ENCODE assay signal across 23 cellular contexts in genomic region chrX:130416785-130417184, GRCh38. TPM values are rescaled to one million over a fixed set of nuclear protein-coding genes. Genes with fewer than 3 reads are reported as not detected.
A peak's percentile ranks its signal among the peaks of the same experiment; 100 is the strongest.
DNase-seq lines count a peak whose midpoint lies in the region; ATAC-seq, FAIRE-seq and TF ChIP-seq lines count a peak whose summit lies in the region.
"Had no signal": no experiment of that assay in that cellular context is flagged by ENCODE, and none has a peak within 500 bp of the region (broad histone marks: within the 10 kb centered on the region; RNA-seq: fewer than 3 reads in every experiment).

No MANE protein-coding gene starts in this region.

- H3K27me3 ChIP-seq in prostate gland (replicated peaks; ENCODE audit: insufficient read depth): no peaks in the 10 kb centered on the region
- H3K27me3 ChIP-seq: BE2C had no signal

- DNase-seq in GM12891 (ENCODE audit: insufficient read length, low spot score) (no peak), MV-4-11 (lab: John Stamatoyannopoulos, UW) (peak; percentile 61), DMS53 treated with DMSO at 0.1 percent for 48 hours (lab: John Stamatoyannopoulos, UW; ENCODE audit: unreplicated experiment) (no peak), prostate gland (ENCODE audit: low spot score) (no peak), AML-193 (lab: John Stamatoyannopoulos, UW) (no peak)
- peak; percentile 3 for DNase-seq in Jurkat, Clone E6-1 (ENCODE audit: low read depth, low spot score)
- DNase-seq in stimulated activated naive CD8-positive, alpha-beta T cell treated with anti-CD3 and anti-CD28 coated beads, Interleukin-15, amount 100 ng/mL, for 72 hours: no peak
- DNase-seq: BE2C; Calu3; CD4-positive, alpha-beta T cell; CD8-positive, alpha-beta memory T cell; DMS53; DND-41; GOT3; HCEC 1CT had no signal

- no peak overlapping the region for H3K4me3 ChIP-seq in Jurkat, Clone E6-1 (ENCODE audit: low read length)
- H3K4me3 ChIP-seq in iPS-18c (ENCODE audit: insufficient read depth, low read depth, low read length) (0 out of 2 replicates have a peak overlapping the region, but pooled peaks have one; percentile 0), prostate gland (no peak overlapping the region)
- H3K4me3 ChIP-seq: BLaER1 treated with 17β-estradiol and CSF1 and Interleukin-3, amounts not matched to agents 10 nM and 100 nM had no signal

- intact Hi-C loops in prostate gland (cut with DNase I): no loop called here

- no peak for TF ChIP-seq CTCF in prostate gland (IDR thresholded peaks at IDR 0.05)

- no peak overlapping the region for H3K27ac ChIP-seq in prostate gland
- H3K27ac ChIP-seq: 22Rv1; BLaER1 treated with 17β-estradiol and CSF1 and Interleukin-3, amounts not matched to agents 10 nM and 100 nM had no signal

- no peaks in the 10 kb centered on the region for H3K4me1 Mint-ChIP-seq in stimulated activated naive CD8-positive, alpha-beta T cell treated with anti-CD3 and anti-CD28 coated beads, Interleukin-15, amount 100 ng/mL, for 72 hours

- H3K36me3 ChIP-seq in prostate gland: no peaks in the 10 kb centered on the region
- H3K36me3 ChIP-seq: BE2C had no signal

- H3K4me1 ChIP-seq in prostate gland (replicated peaks): no peaks in the 10 kb centered on the region
- H3K4me1 ChIP-seq: BE2C; BLaER1 treated with 17β-estradiol and CSF1 and Interleukin-3, amounts not matched to agents 10 nM and 100 nM had no signal

- H3K27ac Mint-ChIP-seq in stimulated activated naive CD8-positive, alpha-beta T cell treated with anti-CD3 and anti-CD28 coated beads, Interleukin-15, amount 100 ng/mL, for 72 hours: peak overlapping the region in 1 of 2 donors; percentile 42
- H3K27ac Mint-ChIP-seq: CD4-positive, alpha-beta T cell; CD8-positive, alpha-beta memory T cell had no signal

- TF ChIP-seq POLR2A in GM12891 (IDR thresholded peaks at IDR 0.05; ENCODE audit: low read depth, low read length): no peak
- no peak for TF ChIP-seq POLR2A in prostate gland (IDR thresholded peaks at IDR 0.05)

- ATAC-seq in stimulated activated naive CD8-positive, alpha-beta T cell treated with anti-CD3 and anti-CD28 coated beads, Interleukin-15, amount 100 ng/mL, for 72 hours: no peak

- H3K4me3 Mint-ChIP-seq in stimulated activated naive CD8-positive, alpha-beta T cell treated with anti-CD3 and anti-CD28 coated beads, Interleukin-15, amount 100 ng/mL, for 72 hours: no peak overlapping the region
- H3K4me3 Mint-ChIP-seq: CD14-positive monocyte; CD4-positive, alpha-beta T cell; CD8-positive, alpha-beta memory T cell had no signal

- FAIRE-seq in GM12891 (lab: Jason Lieb, UNC): peak; percentile 52
- FAIRE-seq: A204.1, G401.6, H54 had no signal

- no peaks in the 10 kb centered on the region for H3K27me3 Mint-ChIP-seq in stimulated activated naive CD8-positive, alpha-beta T cell treated with anti-CD3 and anti-CD28 coated beads, Interleukin-15, amount 100 ng/mL, for 72 hours
- H3K27me3 Mint-ChIP-seq: CD4-positive, alpha-beta T cell had no signal

- no peaks in the 10 kb centered on the region for H3K9me3 Mint-ChIP-seq in stimulated activated naive CD8-positive, alpha-beta T cell treated with anti-CD3 and anti-CD28 coated beads, Interleukin-15, amount 100 ng/mL, for 72 hours
- H3K9me3 Mint-ChIP-seq: CD14-positive monocyte; CD4-positive, alpha-beta T cell; CD8-positive, alpha-beta memory T cell had no signal

- H3K9me3 ChIP-seq in iPS-18c (ENCODE audit: control insufficient read depth, insufficient read depth, low read length) (peaks cover 5% of the 10 kb centered on the region), prostate gland (no peaks in the 10 kb centered on the region)
- H3K9me3 ChIP-seq: BE2C; BLaER1 treated with 17β-estradiol and CSF1 and Interleukin-3, amounts not matched to agents 10 nM and 100 nM had no signal

- WGBS in prostate gland: 90% methylated on average over 4 of the region's 4 CpGs

TF ChIP-seq in GM12891, 5 proteins besides CTCF, POLR2A, EP300 and RAD21:
- no peak for TF ChIP-seq POLR2AphosphoS5 (IDR thresholded peaks at IDR 0.05; ENCODE audit: low read depth, low read length)
- TF ChIP-seq PAX5 (IDR thresholded peaks at IDR 0.05; ENCODE audit: insufficient read depth, low read length, severe bottlenecking): no peak
- no peak for TF ChIP-seq TAF1 (IDR thresholded peaks at IDR 0.05; ENCODE audit: low read depth, low read length)
- no peak; the same call in 1 of the 2 replicates for TF ChIP-seq SPI1 (IDR thresholded peaks at IDR 0.05; ENCODE audit: low read depth, low read length)
- no peak for TF ChIP-seq POU2F2 (IDR thresholded peaks at IDR 0.05; ENCODE audit: low read depth, low read length)

RNA-seq across cellular contexts. Expression of gene RBMX2, which starts 15.0 kb away (rescaled TPM):
- 29.8 TPM for polyA plus RNA-seq in GM12891 (2012; ENCODE audit: low read depth, missing spikeins)
- polyA plus RNA-seq in Jurkat, Clone E6-1 (2012; ENCODE audit: insufficient read depth, insufficient read length): 78.2 TPM
- 10 to 100 TPM; 10.2 to 19.8 TPM for total RNA-seq in prostate gland

RNA-seq across cellular contexts. Expression of gene GPR119, which starts 31.3 kb away (rescaled TPM):
- polyA plus RNA-seq in GM12891 (2012; ENCODE audit: low read depth, missing spikeins): not detected
- not detected for polyA plus RNA-seq in Jurkat, Clone E6-1 (2012; ENCODE audit: insufficient read depth, insufficient read length)
- 1 to 10 TPM in 1 of 2 donors, not detected in 1; 1.2 TPM for total RNA-seq in prostate gland
- total RNA-seq: Calu3; CD4-positive, alpha-beta T cell; CD8-positive, alpha-beta memory T cell had no signal
- polyA plus RNA-seq: AG04450; CD14-positive monocyte; CD8-positive, alpha-beta memory T cell had no signal

Comparison
In these comparisons a context has a peak if more than half of its experiments do, and no peak if none do; other contexts are left out.
1. DNase-seq: peak in Jurkat, Clone E6-1 (single experiment) and MV-4-11 (single experiment); none in GM12891 (single experiment), DMS53 treated with DMSO at 0.1 percent for 48 hours (single experiment), stimulated activated naive CD8-positive, alpha-beta T cell treated with anti-CD3 and anti-CD28 coated beads, Interleukin-15, amount 100 ng/mL, for 72 hours (0 of 2), prostate gland (single experiment) and AML-193 (0 of 2).